In the genomic region with DNA sequence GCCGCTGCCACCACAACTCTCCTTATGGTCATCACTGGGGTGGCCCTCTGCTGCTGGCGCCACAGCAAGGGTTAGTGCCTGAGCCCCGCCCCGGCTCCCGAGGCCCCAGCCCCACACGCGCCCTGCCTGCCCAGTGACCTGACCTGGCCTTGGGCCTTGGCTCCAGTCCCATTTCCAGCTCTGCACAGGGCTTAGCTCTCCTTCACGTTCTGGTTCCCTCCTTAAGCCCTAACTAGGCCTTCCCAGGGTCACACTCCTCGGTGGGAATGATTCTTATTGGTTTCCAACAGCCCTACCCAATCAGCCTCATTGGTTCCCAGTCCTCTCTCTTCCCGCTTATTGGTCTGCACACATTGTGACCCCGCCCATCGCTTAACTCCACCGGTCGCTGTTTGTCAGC, we compare ENCODE assay signal across 1 cellular context.
TF ChIP-seq lines count a peak whose summit lies in the region.

No MANE protein-coding gene starts in this region.

TF ChIP-seq in HepG2, 621 proteins besides CTCF, POLR2A, EP300 and RAD21 (continued from another document and continues in another):
- TF ChIP-seq, protein P1, sequence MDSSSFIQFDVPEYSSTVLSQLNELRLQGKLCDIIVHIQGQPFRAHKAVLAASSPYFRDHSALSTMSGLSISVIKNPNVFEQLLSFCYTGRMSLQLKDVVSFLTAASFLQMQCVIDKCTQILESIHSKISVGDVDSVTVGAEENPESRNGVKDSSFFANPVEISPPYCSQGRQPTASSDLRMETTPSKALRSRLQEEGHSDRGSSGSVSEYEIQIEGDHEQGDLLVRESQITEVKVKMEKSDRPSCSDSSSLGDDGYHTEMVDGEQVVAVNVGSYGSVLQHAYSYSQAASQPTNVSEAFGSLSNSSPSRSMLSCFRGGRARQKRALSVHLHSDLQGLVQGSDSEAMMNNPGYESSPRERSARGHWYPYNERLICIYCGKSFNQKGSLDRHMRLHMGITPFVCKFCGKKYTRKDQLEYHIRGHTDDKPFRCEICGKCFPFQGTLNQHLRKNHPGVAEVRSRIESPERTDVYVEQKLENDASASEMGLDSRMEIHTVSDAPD (CRISPR knock-in tag; IDR thresholded peaks at IDR 0.05), result 0 out of 2 replicates have a peak, but pooled peaks have one; percentile 19
- TF ChIP-seq, protein P2, sequence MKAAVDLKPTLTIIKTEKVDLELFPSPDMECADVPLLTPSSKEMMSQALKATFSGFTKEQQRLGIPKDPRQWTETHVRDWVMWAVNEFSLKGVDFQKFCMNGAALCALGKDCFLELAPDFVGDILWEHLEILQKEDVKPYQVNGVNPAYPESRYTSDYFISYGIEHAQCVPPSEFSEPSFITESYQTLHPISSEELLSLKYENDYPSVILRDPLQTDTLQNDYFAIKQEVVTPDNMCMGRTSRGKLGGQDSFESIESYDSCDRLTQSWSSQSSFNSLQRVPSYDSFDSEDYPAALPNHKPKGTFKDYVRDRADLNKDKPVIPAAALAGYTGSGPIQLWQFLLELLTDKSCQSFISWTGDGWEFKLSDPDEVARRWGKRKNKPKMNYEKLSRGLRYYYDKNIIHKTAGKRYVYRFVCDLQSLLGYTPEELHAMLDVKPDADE (CRISPR knock-in tag; IDR thresholded peaks at IDR 0.05), result no peak
- TF ChIP-seq SETDB1 (CRISPR knock-in tag; IDR thresholded peaks at IDR 0.05; ENCODE audit: borderline replicate concordance) (no peak), HNF4G (IDR thresholded peaks at IDR 0.05; ENCODE audit: borderline replicate concordance, low read depth, low read length) (no peak), HNF4G (CRISPR knock-in tag; IDR thresholded peaks at IDR 0.05; ENCODE audit: borderline replicate concordance, low read depth) (no peak), TARDBP (CRISPR knock-in tag; IDR thresholded peaks at IDR 0.05) (peak; percentile 31; the same call in 1 of the 2 replicates), ZFP37 (CRISPR knock-in tag; IDR thresholded peaks at IDR 0.05; ENCODE audit: borderline replicate concordance) (no peak), ZNF235 (CRISPR knock-in tag; IDR thresholded peaks at IDR 0.05; ENCODE audit: borderline replicate concordance) (no peak), KAT2B (IDR thresholded peaks at IDR 0.05; ENCODE audit: borderline replicate concordance, low read depth, low read length) (no peak), JDP2 (CRISPR knock-in tag; IDR thresholded peaks at IDR 0.05; ENCODE audit: borderline replicate concordance) (no peak), REPIN1 (CRISPR knock-in tag; IDR thresholded peaks at IDR 0.05; ENCODE audit: borderline replicate concordance, low read depth) (peak; percentile 30; the same call in 1 of the 2 replicates), IRX3 (CRISPR knock-in tag; IDR thresholded peaks at IDR 0.05; ENCODE audit: borderline replicate concordance, low read depth) (no peak), ZKSCAN5 (CRISPR knock-in tag; IDR thresholded peaks at IDR 0.05) (no peak), SRY (CRISPR knock-in tag; IDR thresholded peaks at IDR 0.05) (no peak), ZNF572 (CRISPR knock-in tag; IDR thresholded peaks at IDR 0.05) (no peak), ZNF777 (CRISPR knock-in tag; IDR thresholded peaks at IDR 0.05) (no peak), FOXC1 (CRISPR knock-in tag; IDR thresholded peaks at IDR 0.05; ENCODE audit: borderline replicate concordance) (no peak), SP5 (CRISPR knock-in tag; IDR thresholded peaks at IDR 0.05; ENCODE audit: borderline replicate concordance, low read depth) (peak; percentile 62; the same call in 1 of the 2 replicates), RXRA (CRISPR knock-in tag; IDR thresholded peaks at IDR 0.05) (peak; percentile 91), FOXJ3 (CRISPR knock-in tag; IDR thresholded peaks at IDR 0.05; ENCODE audit: borderline replicate concordance) (no peak), SOX5 (CRISPR knock-in tag; IDR thresholded peaks at IDR 0.05; ENCODE audit: borderline replicate concordance) (0 out of 2 replicates have a peak, but pooled peaks have one; percentile 10), GFI1 (CRISPR knock-in tag; IDR thresholded peaks at IDR 0.05; ENCODE audit: borderline replicate concordance) (no peak), SALL1 (CRISPR knock-in tag; IDR thresholded peaks at IDR 0.05) (peak; percentile 36; the same call in 1 of the 2 replicates), NAIF1 (CRISPR knock-in tag; IDR thresholded peaks at IDR 0.05; ENCODE audit: borderline replicate concordance) (no peak)
- TF ChIP-seq, protein P3, sequence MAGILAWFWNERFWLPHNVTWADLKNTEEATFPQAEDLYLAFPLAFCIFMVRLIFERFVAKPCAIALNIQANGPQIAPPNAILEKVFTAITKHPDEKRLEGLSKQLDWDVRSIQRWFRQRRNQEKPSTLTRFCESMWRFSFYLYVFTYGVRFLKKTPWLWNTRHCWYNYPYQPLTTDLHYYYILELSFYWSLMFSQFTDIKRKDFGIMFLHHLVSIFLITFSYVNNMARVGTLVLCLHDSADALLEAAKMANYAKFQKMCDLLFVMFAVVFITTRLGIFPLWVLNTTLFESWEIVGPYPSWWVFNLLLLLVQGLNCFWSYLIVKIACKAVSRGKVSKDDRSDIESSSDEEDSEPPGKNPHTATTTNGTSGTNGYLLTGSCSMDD (CRISPR knock-in tag; IDR thresholded peaks at IDR 0.05), result no peak
- TF ChIP-seq, protein P4, sequence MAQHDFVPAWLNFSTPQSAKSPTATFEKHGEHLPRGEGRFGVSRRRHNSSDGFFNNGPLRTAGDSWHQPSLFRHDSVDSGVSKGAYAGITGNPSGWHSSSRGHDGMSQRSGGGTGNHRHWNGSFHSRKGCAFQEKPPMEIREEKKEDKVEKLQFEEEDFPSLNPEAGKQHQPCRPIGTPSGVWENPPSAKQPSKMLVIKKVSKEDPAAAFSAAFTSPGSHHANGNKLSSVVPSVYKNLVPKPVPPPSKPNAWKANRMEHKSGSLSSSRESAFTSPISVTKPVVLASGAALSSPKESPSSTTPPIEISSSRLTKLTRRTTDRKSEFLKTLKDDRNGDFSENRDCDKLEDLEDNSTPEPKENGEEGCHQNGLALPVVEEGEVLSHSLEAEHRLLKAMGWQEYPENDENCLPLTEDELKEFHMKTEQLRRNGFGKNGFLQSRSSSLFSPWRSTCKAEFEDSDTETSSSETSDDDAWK (CRISPR knock-in tag; IDR thresholded peaks at IDR 0.05), result no peak
- TF ChIP-seq, protein P5, sequence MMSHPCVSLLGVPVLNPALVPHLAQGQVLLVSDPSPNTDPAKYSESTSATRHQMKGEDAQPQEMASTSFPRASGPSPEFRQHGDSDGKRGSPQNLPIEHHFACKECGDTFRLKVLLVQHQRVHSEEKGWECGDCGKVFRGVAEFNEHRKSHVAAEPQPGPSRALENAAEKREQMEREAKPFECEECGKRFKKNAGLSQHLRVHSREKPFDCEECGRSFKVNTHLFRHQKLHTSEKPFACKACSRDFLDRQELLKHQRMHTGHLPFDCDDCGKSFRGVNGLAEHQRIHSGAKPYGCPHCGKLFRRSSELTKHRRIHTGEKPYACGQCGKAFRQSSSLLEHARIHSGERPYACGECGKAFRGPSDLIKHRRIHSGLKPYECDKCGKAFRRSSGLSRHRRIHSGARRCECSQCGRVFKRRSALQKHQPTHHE (CRISPR knock-in tag; IDR thresholded peaks at IDR 0.05; ENCODE audit: borderline replicate concordance), result no peak
- TF ChIP-seq, protein P6, sequence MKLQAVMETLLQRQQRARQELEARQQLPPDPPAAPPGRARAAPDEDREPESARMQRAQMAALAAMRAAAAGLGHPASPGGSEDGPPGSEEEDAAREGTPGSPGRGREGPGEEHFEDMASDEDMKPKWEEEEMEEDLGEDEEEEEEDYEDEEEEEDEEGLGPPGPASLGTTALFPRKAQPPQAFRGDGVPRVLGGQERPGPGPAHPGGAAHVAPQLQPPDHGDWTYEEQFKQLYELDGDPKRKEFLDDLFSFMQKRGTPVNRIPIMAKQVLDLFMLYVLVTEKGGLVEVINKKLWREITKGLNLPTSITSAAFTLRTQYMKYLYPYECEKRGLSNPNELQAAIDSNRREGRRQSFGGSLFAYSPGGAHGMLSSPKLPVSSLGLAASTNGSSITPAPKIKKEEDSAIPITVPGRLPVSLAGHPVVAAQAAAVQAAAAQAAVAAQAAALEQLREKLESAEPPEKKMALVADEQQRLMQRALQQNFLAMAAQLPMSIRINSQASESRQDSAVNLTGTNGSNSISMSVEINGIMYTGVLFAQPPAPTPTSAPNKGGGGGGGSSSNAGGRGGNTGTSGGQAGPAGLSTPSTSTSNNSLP (IDR thresholded peaks at IDR 0.05; ENCODE audit: low read depth, low read length), result no peak
- TF ChIP-seq, protein P7, sequence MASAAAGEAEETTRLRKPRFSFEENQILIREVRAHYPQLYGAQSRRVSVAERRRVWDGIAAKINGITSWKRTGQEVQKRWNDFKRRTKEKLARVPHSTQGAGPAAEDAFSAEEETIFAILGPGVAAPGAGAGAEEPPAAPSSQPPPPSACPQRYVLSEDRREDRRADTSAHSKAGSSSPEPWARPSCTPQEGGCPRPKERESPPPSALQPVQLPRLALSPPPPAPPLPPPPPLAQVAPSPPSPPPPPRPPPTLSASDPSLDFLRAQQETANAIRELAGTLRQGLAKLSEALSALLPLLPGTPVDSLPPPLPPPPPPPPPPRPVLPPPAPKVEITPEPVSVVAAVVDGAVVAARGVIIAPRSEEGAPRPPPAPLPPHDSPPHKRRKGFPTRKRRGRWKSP (CRISPR knock-in tag; IDR thresholded peaks at IDR 0.05), result no peak
- TF ChIP-seq, protein P8, sequence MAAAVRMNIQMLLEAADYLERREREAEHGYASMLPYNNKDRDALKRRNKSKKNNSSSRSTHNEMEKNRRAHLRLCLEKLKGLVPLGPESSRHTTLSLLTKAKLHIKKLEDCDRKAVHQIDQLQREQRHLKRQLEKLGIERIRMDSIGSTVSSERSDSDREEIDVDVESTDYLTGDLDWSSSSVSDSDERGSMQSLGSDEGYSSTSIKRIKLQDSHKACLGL (CRISPR knock-in tag; IDR thresholded peaks at IDR 0.05), result no peak
- TF ChIP-seq, protein P9, sequence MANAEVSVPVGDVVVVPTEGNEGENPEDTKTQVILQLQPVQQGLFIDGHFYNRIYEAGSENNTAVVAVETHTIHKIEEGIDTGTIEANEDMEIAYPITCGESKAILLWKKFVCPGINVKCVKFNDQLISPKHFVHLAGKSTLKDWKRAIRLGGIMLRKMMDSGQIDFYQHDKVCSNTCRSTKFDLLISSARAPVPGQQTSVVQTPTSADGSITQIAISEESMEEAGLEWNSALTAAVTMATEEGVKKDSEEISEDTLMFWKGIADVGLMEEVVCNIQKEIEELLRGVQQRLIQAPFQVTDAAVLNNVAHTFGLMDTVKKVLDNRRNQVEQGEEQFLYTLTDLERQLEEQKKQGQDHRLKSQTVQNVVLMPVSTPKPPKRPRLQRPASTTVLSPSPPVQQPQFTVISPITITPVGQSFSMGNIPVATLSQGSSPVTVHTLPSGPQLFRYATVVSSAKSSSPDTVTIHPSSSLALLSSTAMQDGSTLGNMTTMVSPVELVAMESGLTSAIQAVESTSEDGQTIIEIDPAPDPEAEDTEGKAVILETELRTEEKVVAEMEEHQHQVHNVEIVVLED (CRISPR knock-in tag; IDR thresholded peaks at IDR 0.05; ENCODE audit: borderline replicate concordance), result no peak
- TF ChIP-seq, protein P10, sequence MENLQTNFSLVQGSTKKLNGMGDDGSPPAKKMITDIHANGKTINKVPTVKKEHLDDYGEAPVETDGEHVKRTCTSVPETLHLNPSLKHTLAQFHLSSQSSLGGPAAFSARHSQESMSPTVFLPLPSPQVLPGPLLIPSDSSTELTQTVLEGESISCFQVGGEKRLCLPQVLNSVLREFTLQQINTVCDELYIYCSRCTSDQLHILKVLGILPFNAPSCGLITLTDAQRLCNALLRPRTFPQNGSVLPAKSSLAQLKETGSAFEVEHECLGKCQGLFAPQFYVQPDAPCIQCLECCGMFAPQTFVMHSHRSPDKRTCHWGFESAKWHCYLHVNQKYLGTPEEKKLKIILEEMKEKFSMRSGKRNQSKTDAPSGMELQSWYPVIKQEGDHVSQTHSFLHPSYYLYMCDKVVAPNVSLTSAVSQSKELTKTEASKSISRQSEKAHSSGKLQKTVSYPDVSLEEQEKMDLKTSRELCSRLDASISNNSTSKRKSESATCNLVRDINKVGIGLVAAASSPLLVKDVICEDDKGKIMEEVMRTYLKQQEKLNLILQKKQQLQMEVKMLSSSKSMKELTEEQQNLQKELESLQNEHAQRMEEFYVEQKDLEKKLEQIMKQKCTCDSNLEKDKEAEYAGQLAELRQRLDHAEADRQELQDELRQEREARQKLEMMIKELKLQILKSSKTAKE (CRISPR knock-in tag; IDR thresholded peaks at IDR 0.05; ENCODE audit: borderline replicate concordance), result no peak
- TF ChIP-seq, protein P11, sequence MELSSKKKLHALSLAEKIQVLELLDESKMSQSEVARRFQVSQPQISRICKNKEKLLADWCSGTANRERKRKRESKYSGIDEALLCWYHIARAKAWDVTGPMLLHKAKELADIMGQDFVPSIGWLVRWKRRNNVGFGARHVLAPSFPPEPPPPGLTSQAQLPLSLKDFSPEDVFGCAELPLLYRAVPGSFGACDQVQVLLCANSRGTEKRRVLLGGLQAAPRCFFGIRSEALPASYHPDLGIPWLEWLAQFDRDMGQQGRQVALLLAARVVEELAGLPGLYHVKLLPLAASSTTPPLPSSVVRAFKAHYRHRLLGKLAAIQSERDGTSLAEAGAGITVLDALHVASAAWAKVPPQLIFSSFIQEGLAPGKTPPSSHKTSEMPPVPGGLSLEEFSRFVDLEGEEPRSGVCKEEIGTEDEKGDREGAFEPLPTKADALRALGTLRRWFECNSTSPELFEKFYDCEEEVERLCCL (CRISPR knock-in tag; IDR thresholded peaks at IDR 0.05; ENCODE audit: borderline replicate concordance), result no peak
- TF ChIP-seq, protein P12, sequence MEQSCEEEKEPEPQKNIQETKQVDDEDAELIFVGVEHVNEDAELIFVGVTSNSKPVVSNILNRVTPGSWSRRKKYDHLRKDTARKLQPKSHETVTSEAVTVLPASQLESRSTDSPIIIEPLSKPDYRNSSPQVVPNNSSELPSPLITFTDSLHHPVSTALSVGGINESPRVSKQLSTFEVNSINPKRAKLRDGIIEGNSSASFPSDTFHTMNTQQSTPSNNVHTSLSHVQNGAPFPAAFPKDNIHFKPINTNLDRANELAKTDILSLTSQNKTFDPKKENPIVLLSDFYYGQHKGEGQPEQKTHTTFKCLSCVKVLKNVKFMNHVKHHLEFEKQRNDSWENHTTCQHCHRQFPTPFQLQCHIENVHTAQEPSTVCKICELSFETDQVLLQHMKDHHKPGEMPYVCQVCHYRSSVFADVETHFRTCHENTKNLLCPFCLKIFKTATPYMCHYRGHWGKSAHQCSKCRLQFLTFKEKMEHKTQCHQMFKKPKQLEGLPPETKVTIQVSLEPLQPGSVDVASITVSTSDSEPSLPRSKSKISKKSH (CRISPR knock-in tag; IDR thresholded peaks at IDR 0.05; ENCODE audit: borderline replicate concordance), result no peak
- TF ChIP-seq, protein P13, sequence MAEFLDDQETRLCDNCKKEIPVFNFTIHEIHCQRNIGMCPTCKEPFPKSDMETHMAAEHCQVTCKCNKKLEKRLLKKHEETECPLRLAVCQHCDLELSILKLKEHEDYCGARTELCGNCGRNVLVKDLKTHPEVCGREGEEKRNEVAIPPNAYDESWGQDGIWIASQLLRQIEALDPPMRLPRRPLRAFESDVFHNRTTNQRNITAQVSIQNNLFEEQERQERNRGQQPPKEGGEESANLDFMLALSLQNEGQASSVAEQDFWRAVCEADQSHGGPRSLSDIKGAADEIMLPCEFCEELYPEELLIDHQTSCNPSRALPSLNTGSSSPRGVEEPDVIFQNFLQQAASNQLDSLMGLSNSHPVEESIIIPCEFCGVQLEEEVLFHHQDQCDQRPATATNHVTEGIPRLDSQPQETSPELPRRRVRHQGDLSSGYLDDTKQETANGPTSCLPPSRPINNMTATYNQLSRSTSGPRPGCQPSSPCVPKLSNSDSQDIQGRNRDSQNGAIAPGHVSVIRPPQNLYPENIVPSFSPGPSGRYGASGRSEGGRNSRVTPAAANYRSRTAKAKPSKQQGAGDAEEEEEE (CRISPR knock-in tag; IDR thresholded peaks at IDR 0.05; ENCODE audit: borderline replicate concordance), result no peak
- TF ChIP-seq, protein P14, sequence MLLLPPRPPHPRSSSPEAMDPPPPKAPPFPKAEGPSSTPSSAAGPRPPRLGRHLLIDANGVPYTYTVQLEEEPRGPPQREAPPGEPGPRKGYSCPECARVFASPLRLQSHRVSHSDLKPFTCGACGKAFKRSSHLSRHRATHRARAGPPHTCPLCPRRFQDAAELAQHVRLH (CRISPR knock-in tag; IDR thresholded peaks at IDR 0.05; ENCODE audit: borderline replicate concordance, low read depth), result no peak
